Comparison of ENCODE assay signal across 8 cellular contexts in genomic region chr9:100473271-100474081, GRCh38. TPM values are rescaled to one million over a fixed set of nuclear protein-coding genes. Genes with fewer than 3 reads are reported as not detected.
DNase-seq lines count a peak whose midpoint lies in the region; ATAC-seq and TF ChIP-seq lines count a peak whose summit lies in the region.

No MANE protein-coding gene starts in this region.

- H3K4me3 ChIP-seq in AG10803 (ENCODE audit: low read length) (peak overlapping the region; percentile 70), RWPE2 (ENCODE audit: severe bottlenecking) (peak overlapping the region; percentile 49), adipocyte (ENCODE audit: low read length) (peak overlapping the region; percentile 83), gastrocnemius medialis (peak overlapping the region; percentile 66 to 91 (median 75))

- intact Hi-C loops in gastrocnemius medialis (cut with DNase I; ENCODE audit: low total_unique reads) = no loop called here

- no peaks in the 10 kb centered on the region for H3K9me3 ChIP-seq in RWPE2 (ENCODE audit: severe bottlenecking)
- no peaks in the 10 kb centered on the region for H3K9me3 ChIP-seq in adipocyte (ENCODE audit: control insufficient read depth, low read length)
- H3K9me3 ChIP-seq in gastrocnemius medialis = no peaks in the 10 kb centered on the region

- H3K27ac ChIP-seq in RWPE2 (ENCODE audit: poor library complexity, severe bottlenecking) = no peak overlapping the region
- no peak overlapping the region for H3K27ac ChIP-seq in gastrocnemius medialis

- H3K4me1 ChIP-seq in RWPE2 (ENCODE audit: insufficient read depth, poor library complexity, severe bottlenecking) (no peaks in the 10 kb centered on the region), adipocyte (ENCODE audit: control insufficient read depth, insufficient read depth, low read length) (no peaks in the 10 kb centered on the region), gastrocnemius medialis (peaks cover 11 to 12% of the 10 kb centered on the region in 2 donors)

- H3K27me3 ChIP-seq in RWPE2 (ENCODE audit: insufficient read depth, poor library complexity, severe bottlenecking) = no peaks in the 10 kb centered on the region
- no peaks in the 10 kb centered on the region for H3K27me3 ChIP-seq in adipocyte (replicated peaks; ENCODE audit: control insufficient read depth, insufficient read depth, low read length)
- no peaks in the 10 kb centered on the region for H3K27me3 ChIP-seq in gastrocnemius medialis

- no peak for TF ChIP-seq CTCF in AG10803 (conservative IDR thresholded peaks at IDR 0.05; ENCODE audit: low read length)
- no peak for TF ChIP-seq CTCF in RWPE2 (IDR thresholded peaks at IDR 0.05; ENCODE audit: poor library complexity, severe bottlenecking)
- no peak for TF ChIP-seq CTCF in gastrocnemius medialis (IDR thresholded peaks at IDR 0.05 in 4 of 5, conservative IDR thresholded peaks at IDR 0.05 in 1 of 5)

- H3K9ac ChIP-seq in adipocyte (ENCODE audit: low read length) = peak overlapping the region; percentile 64

- H3K36me3 ChIP-seq in RWPE2 (ENCODE audit: low read depth) (no peaks in the 10 kb centered on the region), adipocyte (ENCODE audit: control insufficient read depth, insufficient read depth, low read length, severe bottlenecking) (no peaks in the 10 kb centered on the region), gastrocnemius medialis (no peaks in the 10 kb centered on the region)

- ATAC-seq in GM19035 (IDR thresholded peaks at IDR 0.05; ENCODE audit: unreplicated experiment) (peak; percentile 74), HG03196 (IDR thresholded peaks at IDR 0.05; ENCODE audit: unreplicated experiment) (peak; percentile 64), RWPE2 (ENCODE audit: low read depth) (peak; percentile 74), gastrocnemius medialis (peak; percentile 64 to 76)

- DNase-seq in AG10803 (ENCODE audit: low read depth) (peak; percentile 23), RWPE2 (ENCODE audit: low spot score) (peak; percentile 61), adipocyte (ENCODE audit: low read depth) (peak; percentile 69), hepatic stellate cell (ENCODE audit: low spot score) (peak; percentile 37), gastrocnemius medialis (no peak), putamen (ENCODE audit: low spot score) (no peak)

- TF ChIP-seq POLR2A in gastrocnemius medialis (IDR thresholded peaks at IDR 0.05) = no peak

- in situ Hi-C loops in gastrocnemius medialis (cut with MboI; ENCODE audit: low sequenced_read_pairs in 4 of 4) = no loop called here

RNA-seq across cellular contexts. Expression of gene TMEFF1, which starts 0.5 kb away (rescaled TPM):
- total RNA-seq in gastrocnemius medialis = not detected

RNA-seq across cellular contexts. Expression of gene MSANTD3, which starts 46.5 kb away (rescaled TPM):
- 10 to 100 TPM; 23.3 to 62.6 (median 40.1) TPM for total RNA-seq in gastrocnemius medialis

Comparison
In these comparisons a context has a peak if more than half of its experiments do, and no peak if none do; other contexts are left out.
1. DNase-seq: peak in AG10803 (single experiment), RWPE2 (single experiment), adipocyte (single experiment) and hepatic stellate cell (single experiment); none in gastrocnemius medialis (0 of 2) and putamen (single experiment).
2. Peak in every context shown above with its lines, with median percentiles within 50 percentile points of each other: H3K4me3 ChIP-seq and ATAC-seq.